Comparison of ENCODE assay signal across 9 cellular contexts in the genomic region with DNA sequence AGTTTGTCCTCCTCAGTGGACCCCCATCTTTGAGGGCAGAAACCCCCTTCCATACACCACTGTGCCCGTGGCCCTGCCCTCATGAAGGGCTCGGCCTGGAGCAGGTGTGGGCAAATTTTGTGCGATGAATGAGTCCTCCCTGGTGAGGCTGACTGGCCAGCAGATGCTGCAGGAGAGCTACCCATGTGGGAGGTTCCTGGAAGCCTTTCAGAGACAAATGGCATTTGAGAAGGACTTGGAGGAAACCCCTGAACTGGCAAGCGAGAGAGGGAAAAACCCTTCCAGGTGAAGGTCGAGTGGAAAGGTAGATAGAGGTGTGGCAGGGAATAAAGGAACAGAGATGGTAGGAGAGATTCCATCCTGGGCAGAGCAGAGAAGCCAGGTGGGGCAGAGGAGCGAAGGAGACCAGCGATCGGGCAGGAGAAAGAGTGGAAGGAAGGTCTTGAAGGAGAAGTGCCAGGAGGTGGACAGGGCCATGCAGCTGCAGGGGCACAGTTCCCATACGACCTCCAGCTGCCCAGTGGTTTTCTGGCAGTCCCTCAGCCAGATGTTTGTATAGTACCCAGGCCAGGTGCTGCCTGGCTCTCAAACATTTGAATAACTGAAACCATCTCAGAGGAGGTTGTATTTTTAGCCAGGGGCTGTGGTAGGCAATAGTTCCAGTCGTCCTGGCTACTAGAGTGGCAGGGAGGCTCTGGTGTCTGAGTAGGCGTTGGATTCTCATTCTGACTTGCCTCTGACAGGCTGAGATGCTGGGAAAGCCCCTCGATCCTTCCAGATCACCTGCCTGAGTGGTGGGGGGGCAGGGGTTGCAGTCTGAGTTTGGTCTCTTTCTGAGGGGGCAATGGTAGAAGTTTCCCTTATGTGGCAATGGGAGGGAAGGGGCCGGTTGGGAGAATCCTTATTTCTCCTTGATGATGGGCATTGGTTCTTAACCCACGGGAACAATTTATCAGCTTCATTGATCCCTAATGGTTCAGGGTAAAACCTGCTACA. TPM values are rescaled to one million over a fixed set of nuclear protein-coding genes. Genes with fewer than 3 reads are reported as not detected.
DNase-seq lines count a peak whose midpoint lies in the region; ATAC-seq and TF ChIP-seq lines count a peak whose summit lies in the region.
"Had no signal": no experiment of that assay in that cellular context is flagged by ENCODE, and none has a peak within 500 bp of the region (broad histone marks: within the 10 kb centered on the region; RNA-seq: fewer than 3 reads in every experiment).

No MANE protein-coding gene starts in this region.

- no peaks in the 10 kb centered on the region for H3K4me1 Mint-ChIP-seq in effector memory CD8-positive, alpha-beta T cell (ENCODE audit: low read depth in 2 of 2)

- DNase-seq in germinal center (ENCODE audit: low spot score) (peak; percentile 78), stomach (no peak), G401 (ENCODE audit: low spot score) (no peak), 8988T (no peak)
- DNase-seq in effector memory CD8-positive, alpha-beta T cell = no peak

- H3K4me3 Mint-ChIP-seq in effector memory CD8-positive, alpha-beta T cell = no peak overlapping the region

- TF ChIP-seq CTCF in stomach (IDR thresholded peaks at IDR 0.05) = no peak

- H3K27ac ChIP-seq in stomach = no peak overlapping the region
- H3K27ac ChIP-seq: HL-60 had no signal

- in situ Hi-C loops in G401 (cut with HindIII; ENCODE audit: low sequenced_read_pairs) = no loop called here

- 59 to 74% (median 66%) methylated on average over 11 to 14 of the region's 14 CpGs for WGBS in stomach, 5 donors

- H3K9me3 ChIP-seq in stomach = no peaks in the 10 kb centered on the region

- TF ChIP-seq POLR2A in stomach (IDR thresholded peaks at IDR 0.05) = no peak

- no peaks in the 10 kb centered on the region for H3K27me3 ChIP-seq in stomach

- H3K36me3 ChIP-seq in stomach = no peaks in the 10 kb centered on the region

- TF ChIP-seq EP300 in stomach (IDR thresholded peaks at IDR 0.05) = no peak

- peaks cover 12% of the 10 kb centered on the region in 2 donors for H3K27me3 Mint-ChIP-seq in effector memory CD8-positive, alpha-beta T cell

- no peak overlapping the region for H3K4me3 ChIP-seq in stomach

- no peaks in the 10 kb centered on the region for H3K9me3 Mint-ChIP-seq in effector memory CD8-positive, alpha-beta T cell

- no peaks in the 10 kb centered on the region for H3K4me1 ChIP-seq in stomach

- intact Hi-C loops in stomach (cut with DNase I; ENCODE audit: low total_unique reads) = no loop called here

- no peak overlapping the region for H3K27ac Mint-ChIP-seq in effector memory CD8-positive, alpha-beta T cell

- H3K36me3 Mint-ChIP-seq in effector memory CD8-positive, alpha-beta T cell (ENCODE audit: insufficient read depth) = peaks cover 4% of the 10 kb centered on the region

- peak; percentile 93 for ATAC-seq in GM18508 (IDR thresholded peaks at IDR 0.05; ENCODE audit: insufficient read depth, unreplicated experiment)
- ATAC-seq in GM19468 (IDR thresholded peaks at IDR 0.05; ENCODE audit: extremely low read depth, unreplicated experiment) = peak; percentile 91
- peak; percentile 96 for ATAC-seq in HG03175 (IDR thresholded peaks at IDR 0.05; ENCODE audit: unreplicated experiment)
- ATAC-seq in effector memory CD8-positive, alpha-beta T cell (replicated peaks) = no peak

RNA-seq across cellular contexts. Expression of gene FBXL14, which starts 40.1 kb away (rescaled TPM):
- 10 to 100 TPM in 3 of 5 donors, 1 to 10 TPM in 1, not detected in 1; 5.4 to 36.2 (median 22.9) TPM for total RNA-seq in stomach
- polyA plus RNA-seq in stomach = 1 to 10 TPM; 2.6 to 7.9 (median 7.2) TPM
- total RNA-seq in G401 (2014; rRNA removed; shearing (Covaris generic)) = 21.5 and 22.3 TPM in 2 replicates
